In genomic region chr5:32132757-32133156, GRCh38 we compare ENCODE assay signal across 1 cellular context.
TF ChIP-seq lines count a peak whose summit lies in the region.

No MANE protein-coding gene starts in this region.

TF ChIP-seq in SK-N-SH, 30 proteins besides CTCF, POLR2A, EP300 and RAD21 (continued from another document):
- TF ChIP-seq REST (IDR thresholded peaks at IDR 0.05; ENCODE audit: low read depth, low read length) (no peak), FOSL2 (IDR thresholded peaks at IDR 0.05; ENCODE audit: borderline replicate concordance, low read depth) (no peak), MAX (IDR thresholded peaks at IDR 0.05; ENCODE audit: low read depth) (no peak), USF1 (IDR thresholded peaks at IDR 0.05; ENCODE audit: borderline replicate concordance, low read depth) (no peak), CHD2 (IDR thresholded peaks at IDR 0.05; ENCODE audit: low read length, partially characterized antibody) (no peak), MEF2A (IDR thresholded peaks at IDR 0.05; ENCODE audit: borderline replicate concordance, low read depth) (no peak), TEAD4 (IDR thresholded peaks at IDR 0.05; ENCODE audit: borderline replicate concordance, insufficient read depth) (no peak), NRF1 (IDR thresholded peaks at IDR 0.05; ENCODE audit: low read depth, low read length) (no peak), MXI1 (IDR thresholded peaks at IDR 0.05; ENCODE audit: low read depth, low read length) (no peak), EZH2phosphoT487 (IDR thresholded peaks at IDR 0.05; ENCODE audit: borderline replicate concordance, low read depth) (no peak), RFX5 (IDR thresholded peaks at IDR 0.05; ENCODE audit: low read length) (no peak)
